Comparison of ENCODE assay signal across 13 cellular contexts in the genomic region with DNA sequence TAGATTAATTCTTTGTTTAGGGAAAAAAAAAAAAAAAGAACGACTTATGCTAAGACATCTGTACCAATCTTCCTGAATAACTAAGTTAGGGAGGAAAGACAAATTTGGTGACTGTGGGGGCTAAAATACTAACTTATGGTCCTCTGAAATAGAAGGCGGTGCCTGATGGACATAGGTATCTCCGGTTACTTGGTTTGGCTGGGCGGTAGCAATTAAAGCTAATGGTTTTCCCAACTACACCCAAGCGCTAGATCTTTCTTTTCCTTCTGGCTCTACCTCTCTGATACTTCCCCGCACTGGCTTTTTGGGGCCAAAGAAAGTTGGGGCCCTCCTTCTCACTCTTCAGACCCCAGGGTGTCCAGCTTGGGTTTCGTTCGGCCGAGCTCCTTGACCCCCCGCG. TPM values are rescaled to one million over a fixed set of nuclear protein-coding genes. Genes with fewer than 3 reads are reported as not detected.
A peak's percentile ranks its signal among the peaks of the same experiment; 100 is the strongest.
DNase-seq lines count a peak whose midpoint lies in the region; ATAC-seq, FAIRE-seq and TF ChIP-seq lines count a peak whose summit lies in the region.
"Had no signal": no experiment of that assay in that cellular context is flagged by ENCODE, and none has a peak within 500 bp of the region (broad histone marks: within the 10 kb centered on the region; RNA-seq: fewer than 3 reads in every experiment).

No MANE protein-coding gene starts in this region.

- H3K9me3 Mint-ChIP-seq in CD4-positive, alpha-beta memory T cell, result peaks cover 0 to 7% (median 0%) of the 10 kb centered on the region in 8 donors
- no peaks in the 10 kb centered on the region for H3K9me3 Mint-ChIP-seq in stimulated activated naive B cell treated with anti-CD40 and anti-IgM and Interleukin-4, amounts not matched to agents 10 μg/mL and 1 μg/mL and 100 μg/mL, for 72 hours
- H3K9me3 Mint-ChIP-seq: activated naive CD8-positive, alpha-beta T cell treated with anti-CD3 and anti-CD28 coated beads for 36 hours had no signal

- peak overlapping the region in 4 of 8 donors; percentile 6 to 41 (median 28) for H3K4me3 Mint-ChIP-seq in CD4-positive, alpha-beta memory T cell
- H3K4me3 Mint-ChIP-seq in stimulated activated naive B cell treated with anti-CD40 and anti-IgM and Interleukin-4, amounts not matched to agents 10 μg/mL and 1 μg/mL and 100 μg/mL, for 72 hours, result peak overlapping the region in 1 of 2 donors; percentile 21
- H3K4me3 Mint-ChIP-seq in T-helper 17 cell, result no peak overlapping the region
- H3K4me3 Mint-ChIP-seq: activated naive CD8-positive, alpha-beta T cell treated with anti-CD3 and anti-CD28 coated beads for 36 hours had no signal

- peak overlapping the region; percentile 91 for H2AFZ ChIP-seq in neuron (ENCODE audit: low read depth, low read length)

- H3K36me3 ChIP-seq in NT2/D1 (ENCODE audit: insufficient read depth, insufficient read length, low read length) (peaks cover 16% of the 10 kb centered on the region), cardiac muscle cell (peaks cover 24% of the 10 kb centered on the region), neuron (ENCODE audit: insufficient read depth, low read length) (no peaks in the 10 kb centered on the region)
- H3K36me3 ChIP-seq in CD4-positive, alpha-beta memory T cell (ENCODE audit: insufficient read depth, low read length), result no peaks in the 10 kb centered on the region
- H3K36me3 ChIP-seq: left lung had no signal

- H3K27ac Mint-ChIP-seq in CD4-positive, alpha-beta memory T cell, result no peak overlapping the region
- no peak overlapping the region for H3K27ac Mint-ChIP-seq in stimulated activated naive B cell treated with anti-CD40 and anti-IgM and Interleukin-4, amounts not matched to agents 10 μg/mL and 1 μg/mL and 100 μg/mL, for 72 hours
- no peak overlapping the region for H3K27ac Mint-ChIP-seq in T-helper 17 cell
- H3K27ac Mint-ChIP-seq: activated naive CD8-positive, alpha-beta T cell treated with anti-CD3 and anti-CD28 coated beads for 36 hours had no signal

- peak overlapping the region; percentile 56 for H3K9ac ChIP-seq in NT2/D1 (ENCODE audit: insufficient read length, low read depth)

- 14% methylated on average over 6 of the region's 11 CpGs for WGBS in A549 (ENCODE audit: missing lambda C conversion rate)

- H3K4me1 Mint-ChIP-seq in CD4-positive, alpha-beta memory T cell, result peaks cover 8 to 22% (median 10%) of the 10 kb centered on the region in 4 donors
- peaks cover 9 to 21% of the 10 kb centered on the region in 2 donors for H3K4me1 Mint-ChIP-seq in stimulated activated naive B cell treated with anti-CD40 and anti-IgM and Interleukin-4, amounts not matched to agents 10 μg/mL and 1 μg/mL and 100 μg/mL, for 72 hours
- H3K4me1 Mint-ChIP-seq in T-helper 17 cell, result peaks cover 6% of the 10 kb centered on the region

- H3K27me3 ChIP-seq in NT2/D1 (ENCODE audit: insufficient read depth, insufficient read length), result peaks cover 37% of the 10 kb centered on the region
- H3K27me3 ChIP-seq in cardiac muscle cell, result no peaks in the 10 kb centered on the region
- H3K27me3 ChIP-seq in neuron (ENCODE audit: insufficient read depth, low read length), result peaks cover 22% of the 10 kb centered on the region
- peaks cover 16% of the 10 kb centered on the region for H3K27me3 ChIP-seq in CD4-positive, alpha-beta memory T cell (ENCODE audit: insufficient read depth, low read length)

- intact Hi-C loops in CD4-positive, alpha-beta memory T cell (cut with micrococcal nuclease), result no loop called here

- peaks cover 41% of the 10 kb centered on the region for H3K4me1 ChIP-seq in A549
- H3K4me1 ChIP-seq in NT2/D1 (ENCODE audit: insufficient read depth, insufficient read length), result no peaks in the 10 kb centered on the region
- peaks cover 38% of the 10 kb centered on the region for H3K4me1 ChIP-seq in cardiac muscle cell (ENCODE audit: low read depth)
- H3K4me1 ChIP-seq in neuron (ENCODE audit: insufficient read depth, low read length), result peaks cover 11% of the 10 kb centered on the region
- H3K4me1 ChIP-seq in CD4-positive, alpha-beta memory T cell (ENCODE audit: insufficient read depth, low read length), result peaks cover 6% of the 10 kb centered on the region

- POLR2A ChIA-PET in A549 (lab: Yijun Ruan, JAX), result interaction anchor here (1.3 to 1.5 kb wide), 2 partner anchors 138 to 300 kb away, joined by 5 to 7 read pairs; no protein-coding TSS in a partner anchor
- POLR2A ChIA-PET in CD4-positive, alpha-beta memory T cell (lab: Charles Lee; ENCODE audit: partially characterized antibody), result no interaction called here

- ATAC-seq in A549 (peak; percentile 4 to 39; a peak in 3 of 6 replicates), T-helper 17 cell (no peak)
- no peak for ATAC-seq in stimulated activated naive B cell treated with anti-CD40 and anti-IgM and Interleukin-4, amounts not matched to agents 10 μg/mL and 1 μg/mL and 100 μg/mL, for 72 hours (replicated peaks)

- TF ChIP-seq CTCF in A549 (IDR thresholded peaks at IDR 0.05), result no peak
- no peak for TF ChIP-seq CTCF in cardiac muscle cell (IDR thresholded peaks at IDR 0.05; ENCODE audit: low read depth, low read length)

- peak overlapping the region; percentile 84 to 99 for H3K27ac ChIP-seq in A549
- H3K27ac ChIP-seq in cardiac muscle cell, result peak overlapping the region; percentile 99
- no peak overlapping the region for H3K27ac ChIP-seq in CD4-positive, alpha-beta memory T cell (ENCODE audit: low read depth, low read length)
- H3K27ac ChIP-seq: left lung had no signal

- CTCF ChIA-PET in A549 (lab: Yijun Ruan, JAX), result interaction anchor here (1.1 to 2.5 kb wide), 8 partner anchors 9 to 304 kb away, joined by 3 to 14 read pairs (median 3); no protein-coding TSS in a partner anchor
- CTCF ChIA-PET in CD4-positive, alpha-beta memory T cell (lab: Charles Lee; ENCODE audit: partially characterized antibody), result no interaction called here

- no peaks in the 10 kb centered on the region for H3K36me3 Mint-ChIP-seq in CD4-positive, alpha-beta memory T cell
- H3K36me3 Mint-ChIP-seq in stimulated activated naive B cell treated with anti-CD40 and anti-IgM and Interleukin-4, amounts not matched to agents 10 μg/mL and 1 μg/mL and 100 μg/mL, for 72 hours, result peaks cover 0 to 2% of the 10 kb centered on the region in 2 donors
- H3K36me3 Mint-ChIP-seq in T-helper 17 cell (ENCODE audit: low read depth), result no peaks in the 10 kb centered on the region
- H3K36me3 Mint-ChIP-seq: activated naive CD8-positive, alpha-beta T cell treated with anti-CD3 and anti-CD28 coated beads for 36 hours had no signal

- TF ChIP-seq RAD21 in A549 (conservative IDR thresholded peaks at IDR 0.05 in 1 of 2, IDR thresholded peaks at IDR 0.05 in 1 of 2), result no peak

- H3K4me2 ChIP-seq in A549, result peak overlapping the region; percentile 89

- H3K9me3 ChIP-seq in A549 (no peaks in the 10 kb centered on the region), NT2/D1 (ENCODE audit: insufficient read depth, low read length) (no peaks in the 10 kb centered on the region), cardiac muscle cell (ENCODE audit: low read depth) (no peaks in the 10 kb centered on the region), neuron (ENCODE audit: low read length) (no peaks in the 10 kb centered on the region), T-helper 17 cell (ENCODE audit: control insufficient read depth, low read length, poor library complexity, severe bottlenecking) (no peaks in the 10 kb centered on the region)
- H3K9me3 ChIP-seq in CD4-positive, alpha-beta memory T cell (ENCODE audit: control insufficient read depth in 1 of 2, low read length in 2 of 2), result no peaks in the 10 kb centered on the region
- H3K9me3 ChIP-seq: left lung had no signal

- peak overlapping the region; percentile 90 for H3K4me3 ChIP-seq in A549
- H3K4me3 ChIP-seq in NT2/D1 (ENCODE audit: insufficient read length, low read depth), result peak overlapping the region; percentile 60
- peak overlapping the region; percentile 97 for H3K4me3 ChIP-seq in cardiac muscle cell
- H3K4me3 ChIP-seq in neuron (ENCODE audit: low read length), result no peak overlapping the region
- H3K4me3 ChIP-seq in CD4-positive, alpha-beta memory T cell (ENCODE audit: low read length in 2 of 2), result no peak overlapping the region

- no peak for DNase-seq in A549 (ENCODE audit: low read depth in 1 of 2, low spot score in 1 of 2)
- no peak for DNase-seq in NT2/D1 (ENCODE audit: low read depth, low spot score)
- peak in 1 of 2 donors; percentile 51 for DNase-seq in cardiac muscle cell (ENCODE audit: low read depth in 1 of 2, low spot score in 1 of 2)
- no peak for DNase-seq in urothelium cell line (ENCODE audit: low spot score)
- no peak for DNase-seq in CD4-positive, alpha-beta memory T cell
- no peak for DNase-seq in stimulated activated naive B cell treated with anti-CD40 and anti-IgM and Interleukin-4, amounts not matched to agents 10 μg/mL and 1 μg/mL and 100 μg/mL, for 72 hours
- no peak for DNase-seq in T-helper 17 cell
- DNase-seq: activated CD4-positive, CD25-positive, alpha-beta regulatory T cell; NCI-H2029 had no signal

- FAIRE-seq in A549 (lab: Jason Lieb, UNC), result no peak
- FAIRE-seq in urothelium cell line (lab: Jason Lieb, UNC), result no peak

- peaks cover 39 to 50% of the 10 kb centered on the region in 2 donors for H3K27me3 Mint-ChIP-seq in CD4-positive, alpha-beta memory T cell
- peaks cover 56 to 63% of the 10 kb centered on the region in 2 donors for H3K27me3 Mint-ChIP-seq in stimulated activated naive B cell treated with anti-CD40 and anti-IgM and Interleukin-4, amounts not matched to agents 10 μg/mL and 1 μg/mL and 100 μg/mL, for 72 hours
- peaks cover 72% of the 10 kb centered on the region for H3K27me3 Mint-ChIP-seq in T-helper 17 cell

- no peak for TF ChIP-seq EP300 in A549 (IDR thresholded peaks at IDR 0.05)

- TF ChIP-seq POLR2A in A549 (IDR thresholded peaks at IDR 0.05; ENCODE audit: low read length), result no peak

TF ChIP-seq in A549, 52 proteins besides CTCF, POLR2A, EP300 and RAD21 (continues in another document):
- no peak for TF ChIP-seq CEBPB (IDR thresholded peaks at IDR 0.05)
- no peak for TF ChIP-seq HDAC2 (IDR thresholded peaks at IDR 0.05)
- no peak for TF ChIP-seq MYC (IDR thresholded peaks at IDR 0.05; ENCODE audit: borderline replicate concordance, low read length)
- no peak for TF ChIP-seq PHF8 (IDR thresholded peaks at IDR 0.05; ENCODE audit: borderline replicate concordance, low read depth)
- TF ChIP-seq RNF2 (IDR thresholded peaks at IDR 0.05; ENCODE audit: borderline replicate concordance, low read depth), result no peak
- no peak for TF ChIP-seq HOXB5 (CRISPR knock-in tag; IDR thresholded peaks at IDR 0.05)
- TF ChIP-seq EHF (CRISPR knock-in tag; IDR thresholded peaks at IDR 0.05), result no peak

RNA-seq across cellular contexts. Expression of a gene that starts 1.0 kb away (rescaled TPM):
- 21.5 and 27.5 TPM in 2 replicates for polyA plus RNA-seq in A549 (2011; rRNA removed)
- 29.6 and 44.3 TPM in 2 replicates for polyA plus RNA-seq in A549 (2012; cell fraction: cytosol; rRNA removed)
- 38.0 and 63.0 TPM in 2 replicates for polyA plus RNA-seq in A549 (2012; cell fraction: nucleus; rRNA removed)
- 13.5 to 13.9 TPM (median 13.7 TPM) in 3 replicates for polyA plus RNA-seq in A549 (2017; fragmentation: RNase III; extraction: RNeasy Plus Mini Kit Qiagen cat#74134 plus additional on column Dnase treatment)
- 41.1 and 45.7 TPM in 2 replicates for polyA minus RNA-seq in A549 (2011; rRNA and poly(A)+ RNA removed)
- 194 and 316 TPM in 2 replicates for total RNA-seq in cardiac muscle cell
- polyA plus RNA-seq in cardiac muscle cell, result 190 and 366 TPM in 2 replicates
- not detected for total RNA-seq in CD4-positive, alpha-beta memory T cell
- polyA plus RNA-seq in CD4-positive, alpha-beta memory T cell, result not detected
- total RNA-seq in T-helper 17 cell, result under 1 TPM; 0.15 to 0.86 TPM
- total RNA-seq: activated naive CD8-positive, alpha-beta T cell treated with anti-CD3 and anti-CD28 coated beads for 36 hours; HT-29 had no signal

Comparison
In these comparisons a context has a peak if more than half of its experiments do, and no peak if none do; other contexts are left out.
1. ATAC-seq: peak in A549 (2 of 2); none in stimulated activated naive B cell treated with anti-CD40 and anti-IgM and Interleukin-4, amounts not matched to agents 10 μg/mL and 1 μg/mL and 100 μg/mL, for 72 hours (0 of 2) and T-helper 17 cell (single experiment).
2. H3K4me3 ChIP-seq: peak in A549 (single experiment), NT2/D1 (single experiment) and cardiac muscle cell (single experiment); none in neuron (single experiment) and CD4-positive, alpha-beta memory T cell (0 of 2).
3. RNA of a gene that starts 1.0 kb away (total RNA-seq): 194 to 316 TPM in cardiac muscle cell; 0.15 to 0.86 TPM in T-helper 17 cell and not detected in CD4-positive, alpha-beta memory T cell; every median in the first group is over 100 times any median in the second.